In the genomic region with DNA sequence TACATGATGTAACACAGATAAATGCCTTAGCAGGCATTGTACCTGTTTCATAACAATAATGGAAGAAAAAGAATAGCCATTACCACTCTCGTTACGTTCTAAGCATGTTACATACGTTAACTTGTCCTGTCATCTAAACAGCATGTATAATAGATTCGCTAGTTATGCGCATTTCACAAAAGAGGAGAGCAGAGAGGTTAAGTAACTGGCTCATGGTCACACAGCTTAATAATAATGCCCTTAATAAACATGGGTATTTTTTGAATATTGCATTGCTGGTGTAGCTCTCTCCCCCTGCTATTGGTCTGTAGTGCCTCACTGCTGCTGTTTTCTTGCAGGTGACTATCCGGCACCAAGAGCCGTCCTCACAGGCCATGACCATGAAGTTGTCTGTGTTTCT, we compare ENCODE assay signal across 8 cellular contexts.
"Had no signal": no experiment of that assay in that cellular context is flagged by ENCODE, and none has a peak within 500 bp of the region (broad histone marks: within the 10 kb centered on the region; RNA-seq: fewer than 3 reads in every experiment).

No MANE protein-coding gene starts in this region.

- FAIRE-seq: G401.6, GM12878, GM12891, GM12892, GM18507, GM19239 had no signal

- H3K4me3 ChIP-seq: GM12878 had no signal

- DNase-seq: GDM1, GF-D8 had no signal

- ATAC-seq: GM12878 had no signal
